ENCODE assay signal across 8 cellular contexts in the genomic region with DNA sequence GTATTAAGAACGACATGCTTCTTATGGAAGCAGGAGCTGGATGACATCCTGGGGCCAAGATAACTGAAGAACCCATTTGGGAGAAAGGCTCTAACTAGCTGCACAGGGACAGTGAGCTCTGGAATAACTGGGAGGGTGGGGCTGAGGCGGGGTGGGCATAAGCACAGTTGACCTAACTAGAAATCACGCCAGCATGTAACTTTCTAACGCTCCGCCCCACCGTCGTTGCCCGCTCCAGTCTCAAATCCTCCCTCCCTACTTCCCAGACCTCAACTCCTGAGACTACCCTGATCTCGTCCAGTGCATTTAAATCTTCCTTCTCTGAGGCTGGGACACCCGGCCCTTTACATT. TPM values are rescaled to one million over a fixed set of nuclear protein-coding genes. Genes with fewer than 3 reads are reported as not detected.
A peak's percentile ranks its signal among the peaks of the same experiment; 100 is the strongest.
DNase-seq lines count a peak whose midpoint lies in the region; ATAC-seq and TF ChIP-seq lines count a peak whose summit lies in the region.

No MANE protein-coding gene starts in this region.

- peaks cover 10% of the 10 kb centered on the region for H3K4me1 ChIP-seq in ectodermal cell (ENCODE audit: control insufficient read depth, insufficient read depth, low read length)

- intact Hi-C loops in CD14-positive monocyte (cut with micrococcal nuclease): no loop called here

- no peak overlapping the region for H3K27ac ChIP-seq in ectodermal cell (ENCODE audit: insufficient read depth, low read depth, low read length, poor library complexity, severe bottlenecking)

- WGBS in ectodermal cell, 2 experiments: 1% methylated on average over 10 of the region's 10 CpGs

- no peaks in the 10 kb centered on the region for H3K27me3 ChIP-seq in ectodermal cell (ENCODE audit: control insufficient read depth, insufficient read depth, low read length, poor library complexity, severe bottlenecking)

- H3K9me3 ChIP-seq in ectodermal cell (ENCODE audit: control insufficient read depth, low read length): no peaks in the 10 kb centered on the region

- no peak for ATAC-seq in GM21360 (IDR thresholded peaks at IDR 0.05; ENCODE audit: unreplicated experiment)

- peaks cover 4 to 7% (median 6%) of the 10 kb centered on the region in 3 donors for H3K27me3 Mint-ChIP-seq in CD14-positive monocyte (ENCODE audit: low read depth in 3 of 3)
- H3K27me3 Mint-ChIP-seq in neural crest cell (ENCODE audit: low read depth): no peaks in the 10 kb centered on the region

- peaks cover 36% of the 10 kb centered on the region for H3K36me3 ChIP-seq in ectodermal cell (ENCODE audit: control insufficient read depth, insufficient read depth, low read length)

- peak overlapping the region; percentile 99 for H3K4me3 ChIP-seq in Jurkat, Clone E6-1 (ENCODE audit: low read length)
- H3K4me3 ChIP-seq in ectodermal cell (ENCODE audit: insufficient read depth, low read depth, low read length): peak overlapping the region; percentile 98

- TF ChIP-seq CTCF in CD14-positive monocyte (IDR thresholded peaks at IDR 0.05): no peak
- no peak for TF ChIP-seq CTCF in neural crest cell (conservative IDR thresholded peaks at IDR 0.05)

- H3K4me3 Mint-ChIP-seq in CD14-positive monocyte: peak overlapping the region; percentile 98 to 100
- peak overlapping the region; percentile 96 for H3K4me3 Mint-ChIP-seq in neural crest cell

- H3K27ac Mint-ChIP-seq in CD14-positive monocyte (peak overlapping the region; percentile 73 to 96 (median 90)), neural crest cell (ENCODE audit: unreplicated experiment) (peak overlapping the region; percentile 90)

- H3K4me1 Mint-ChIP-seq in CD14-positive monocyte: peaks cover 19% of the 10 kb centered on the region
- H3K4me1 Mint-ChIP-seq in neural crest cell: peaks cover 20% of the 10 kb centered on the region

- H3K9me3 Mint-ChIP-seq in CD14-positive monocyte (peaks cover 0 to 1% (median 0%) of the 10 kb centered on the region in 7 donors), neural crest cell (peaks cover 5% of the 10 kb centered on the region)

- DNase-seq in CD14-positive monocyte (ENCODE audit: low spot score) (no peak), neural crest cell (ENCODE audit: low read depth, low spot score) (no peak), dermis blood vessel endothelial cell (no peak), SW480 (ENCODE audit: low spot score) (no peak)
- no peak for DNase-seq in Jurkat, Clone E6-1 (ENCODE audit: low read depth, low spot score)
- no peak for DNase-seq in stimulated activated CD4-positive, alpha-beta T cell treated with anti-CD3 and anti-CD28 coated beads, Interleukin-4, amount 100 ng/mL, for 1 hour

- H3K36me3 Mint-ChIP-seq in CD14-positive monocyte: peaks cover 25 to 35% of the 10 kb centered on the region in 2 donors
- H3K36me3 Mint-ChIP-seq in neural crest cell (ENCODE audit: low read depth): peaks cover 4% of the 10 kb centered on the region

RNA-seq across cellular contexts. Expression of a gene that starts 0.4 kb away (rescaled TPM):
- 10 to 100 TPM; 83.9 to 89.2 TPM for polyA plus RNA-seq in CD14-positive monocyte
- polyA plus RNA-seq in Jurkat, Clone E6-1 (2012; ENCODE audit: insufficient read depth, insufficient read length): 284 TPM
- 199 TPM for polyA plus RNA-seq in ectodermal cell (2013, experiment 1 of 4)
- polyA plus RNA-seq in ectodermal cell (2013, experiment 2 of 4): 190 TPM
- polyA plus RNA-seq in ectodermal cell (2013, experiment 3 of 4): 111 TPM
- polyA plus RNA-seq in ectodermal cell (2013, experiment 4 of 4): 127 TPM
- total RNA-seq in neural crest cell: 248 and 256 TPM in 2 replicates
- 171 and 197 TPM in 2 replicates for total RNA-seq in dermis blood vessel endothelial cell

RNA-seq across cellular contexts. Expression of a gene that starts 52.2 kb away (rescaled TPM):
- polyA plus RNA-seq in CD14-positive monocyte: 10 to 100 TPM; 16.9 to 19.8 TPM
- 7.2 TPM for polyA plus RNA-seq in Jurkat, Clone E6-1 (2012; ENCODE audit: insufficient read depth, insufficient read length)
- 25.5 TPM for polyA plus RNA-seq in ectodermal cell (2013, experiment 1 of 4)
- polyA plus RNA-seq in ectodermal cell (2013, experiment 2 of 4): 28.8 TPM
- polyA plus RNA-seq in ectodermal cell (2013, experiment 3 of 4): 17.6 TPM
- 20.9 TPM for polyA plus RNA-seq in ectodermal cell (2013, experiment 4 of 4)
- total RNA-seq in neural crest cell: 42.1 and 44.1 TPM in 2 replicates
- total RNA-seq in dermis blood vessel endothelial cell: 11.4 and 15.9 TPM in 2 replicates
